8 cellular contexts compared by ENCODE assay signal in the genomic region with DNA sequence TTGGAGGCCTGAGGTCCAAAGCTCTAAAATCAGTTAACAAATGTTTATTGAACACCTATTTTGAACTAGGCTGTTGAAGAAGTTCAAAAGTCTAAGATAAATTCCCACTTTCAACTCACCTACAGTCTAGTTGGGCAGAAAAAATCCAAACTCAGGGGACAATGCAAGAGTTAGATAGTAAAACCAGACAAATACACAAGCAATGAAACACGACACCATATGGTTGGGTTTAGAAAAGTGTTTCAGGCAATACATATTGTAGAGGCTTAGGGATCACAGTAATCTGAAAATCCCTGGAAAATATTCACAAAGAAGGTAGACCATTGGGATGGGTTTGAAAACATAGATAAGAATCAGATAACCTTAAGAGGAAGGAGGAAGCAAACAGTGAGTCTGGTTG. TPM values are rescaled to one million over a fixed set of nuclear protein-coding genes. Genes with fewer than 3 reads are reported as not detected.
DNase-seq lines count a peak whose midpoint lies in the region; ATAC-seq and TF ChIP-seq lines count a peak whose summit lies in the region.

No MANE protein-coding gene starts in this region.

- ATAC-seq in stimulated activated naive CD8-positive, alpha-beta T cell treated with anti-CD3 and anti-CD28 coated beads, Interleukin-15, Interleukin-2, amounts not matched to agents 100 U/mL and 50 U/mL, for 24 hours = no peak

- TF ChIP-seq EP300 in tibial nerve (IDR thresholded peaks at IDR 0.05) = no peak

- H3K4me1 ChIP-seq in tibial nerve = peaks cover 0 to 44% (median 11%) of the 10 kb centered on the region in 4 donors

- H3K27ac Mint-ChIP-seq in stimulated activated naive CD8-positive, alpha-beta T cell treated with anti-CD3 and anti-CD28 coated beads, Interleukin-15, Interleukin-2, amounts not matched to agents 100 ng/mL and 50 ng/mL, for 24 hours = peak overlapping the region; percentile 71
- H3K27ac Mint-ChIP-seq in activated naive CD8-positive, alpha-beta T cell treated with anti-CD3 and anti-CD28 coated beads for 36 hours = no peak overlapping the region

- no peak for DNase-seq in stimulated activated naive CD8-positive, alpha-beta T cell treated with anti-CD3 and anti-CD28 coated beads, Interleukin-15, Interleukin-2, amounts not matched to agents 100 U/mL and 50 U/mL, for 24 hours
- no peak for DNase-seq in activated naive CD8-positive, alpha-beta T cell treated with anti-CD3 and anti-CD28 coated beads for 36 hours
- DNase-seq in DMS79 treated with DMSO at 0.1 percent for 48 hours (lab: John Stamatoyannopoulos, UW) = no peak
- no peak for DNase-seq in medulla oblongata (ENCODE audit: extremely low spot score)
- DNase-seq in NCI-H2029 (lab: John Stamatoyannopoulos, UW) = no peak
- DNase-seq in tibial nerve (ENCODE audit: low spot score in 2 of 2) = no peak

- no peaks in the 10 kb centered on the region for H3K9me3 ChIP-seq in tibial nerve

- H3K4me3 Mint-ChIP-seq in stimulated activated naive CD8-positive, alpha-beta T cell treated with anti-CD3 and anti-CD28 coated beads, Interleukin-15, Interleukin-2, amounts not matched to agents 100 ng/mL and 50 ng/mL, for 24 hours = peak overlapping the region; percentile 90
- peak overlapping the region; percentile 89 for H3K4me3 Mint-ChIP-seq in activated naive CD8-positive, alpha-beta T cell treated with anti-CD3 and anti-CD28 coated beads for 36 hours

- no peaks in the 10 kb centered on the region for H3K36me3 ChIP-seq in tibial nerve

- H3K27ac ChIP-seq in layer of hippocampus (ENCODE audit: low read depth, low read length) (peak overlapping the region; percentile 24), tibial nerve (peak overlapping the region in 2 of 4 donors; percentile 80 to 88)

- H3K4me1 Mint-ChIP-seq in stimulated activated naive CD8-positive, alpha-beta T cell treated with anti-CD3 and anti-CD28 coated beads, Interleukin-15, Interleukin-2, amounts not matched to agents 100 ng/mL and 50 ng/mL, for 24 hours (ENCODE audit: low read depth) = peaks cover 45% of the 10 kb centered on the region
- H3K4me1 Mint-ChIP-seq in activated naive CD8-positive, alpha-beta T cell treated with anti-CD3 and anti-CD28 coated beads for 36 hours = peaks cover 44% of the 10 kb centered on the region

- H3K36me3 Mint-ChIP-seq in stimulated activated naive CD8-positive, alpha-beta T cell treated with anti-CD3 and anti-CD28 coated beads, Interleukin-15, Interleukin-2, amounts not matched to agents 100 ng/mL and 50 ng/mL, for 24 hours (ENCODE audit: low read depth) = no peaks in the 10 kb centered on the region
- H3K36me3 Mint-ChIP-seq in activated naive CD8-positive, alpha-beta T cell treated with anti-CD3 and anti-CD28 coated beads for 36 hours = peaks cover 10% of the 10 kb centered on the region

- 83 to 95% methylated on average over 1 of the region's 1 CpG for WGBS in tibial nerve, 2 donors

- H3K27me3 Mint-ChIP-seq in stimulated activated naive CD8-positive, alpha-beta T cell treated with anti-CD3 and anti-CD28 coated beads, Interleukin-15, Interleukin-2, amounts not matched to agents 100 ng/mL and 50 ng/mL, for 24 hours = peaks cover 21% of the 10 kb centered on the region
- H3K27me3 Mint-ChIP-seq in activated naive CD8-positive, alpha-beta T cell treated with anti-CD3 and anti-CD28 coated beads for 36 hours = no peaks in the 10 kb centered on the region

- no peak for TF ChIP-seq CTCF in tibial nerve (IDR thresholded peaks at IDR 0.05)

- no peak overlapping the region for H3K4me3 ChIP-seq in tibial nerve

- TF ChIP-seq POLR2A in tibial nerve (IDR thresholded peaks at IDR 0.05) = no peak

- H3K27me3 ChIP-seq in layer of hippocampus (ENCODE audit: control insufficient read depth, insufficient read depth, low read length) (no peaks in the 10 kb centered on the region), tibial nerve (no peaks in the 10 kb centered on the region)

- H3K9me3 Mint-ChIP-seq in stimulated activated naive CD8-positive, alpha-beta T cell treated with anti-CD3 and anti-CD28 coated beads, Interleukin-15, Interleukin-2, amounts not matched to agents 100 ng/mL and 50 ng/mL, for 24 hours = no peaks in the 10 kb centered on the region
- H3K9me3 Mint-ChIP-seq in activated naive CD8-positive, alpha-beta T cell treated with anti-CD3 and anti-CD28 coated beads for 36 hours = peaks cover 1% of the 10 kb centered on the region

RNA-seq across cellular contexts. Expression of gene CARMIL1, which starts 1.3 kb away (rescaled TPM):
- total RNA-seq in activated naive CD8-positive, alpha-beta T cell treated with anti-CD3 and anti-CD28 coated beads for 36 hours = 1 to 10 TPM; 7.1 to 8.1 TPM
- 10 to 100 TPM; 29.1 to 43.5 (median 34.1) TPM for total RNA-seq in tibial nerve
